Comparison of ENCODE assay signal across 23 cellular contexts in the genomic region with DNA sequence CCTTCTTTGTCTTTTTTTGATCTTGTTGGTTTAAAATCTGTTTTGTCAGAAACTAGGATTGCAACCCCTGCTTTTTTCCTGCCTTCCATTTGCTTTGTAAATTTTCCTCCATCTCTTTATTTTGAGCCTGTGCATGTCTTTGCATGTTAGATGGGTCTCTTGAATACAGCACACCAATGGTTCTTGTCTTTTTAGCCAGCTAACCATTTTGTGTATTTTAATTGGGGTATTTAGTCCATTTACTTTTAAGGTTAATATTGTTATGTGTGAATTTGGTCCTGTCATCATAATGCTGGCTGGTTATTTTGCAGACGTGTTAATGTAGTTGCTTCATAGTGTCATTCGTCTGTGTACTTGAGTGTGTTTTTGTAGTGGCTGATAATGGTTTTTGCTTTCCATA. TPM values are rescaled to one million over a fixed set of nuclear protein-coding genes. Genes with fewer than 3 reads are reported as not detected.
DNase-seq lines count a peak whose midpoint lies in the region; ATAC-seq, FAIRE-seq and TF ChIP-seq lines count a peak whose summit lies in the region.
"Had no signal": no experiment of that assay in that cellular context is flagged by ENCODE, and none has a peak within 500 bp of the region (broad histone marks: within the 10 kb centered on the region; RNA-seq: fewer than 3 reads in every experiment).

No MANE protein-coding gene starts in this region.

- DNase-seq in HepG2 (ENCODE audit: low spot score), result no peak
- no peak for DNase-seq in right lobe of liver
- no peak for DNase-seq in activated naive CD8-positive, alpha-beta T cell treated with anti-CD3 and anti-CD28 coated beads, Interleukin-2, amount 50 U/mL, for 24 hours
- DNase-seq in stimulated activated effector memory CD8-positive, alpha-beta T cell treated with anti-CD3 and anti-CD28 coated beads, Interleukin-12 subunit alpha, Interleukin-12 subunit beta, amount 100 ng/mL, for 72 hours (ENCODE audit: low spot score in 2 of 2), result no peak
- no peak for DNase-seq in NCI-H524 treated with DMSO at 0.1 percent for 48 hours (lab: John Stamatoyannopoulos, UW)
- DNase-seq in head of caudate nucleus, result no peak
- DNase-seq: C1 segment of cervical spinal cord, Caco-2, GF-D8, H9, Kasumi-1, MM.1S, NCI-H1092, NCI-H1436 treated with DMSO at 0.1 percent for 48 hours, NCI-H2029, NCI-H345, NCI-H526, PC-9 had no signal

- TSS peak; percentile 75 for BruUV-seq in HepG2 (replicated peaks; lab: Mats Ljungman, UMichigan)

- H4K20me1 ChIP-seq in HepG2 (ENCODE audit: insufficient read depth, low read length), result peaks cover 24% of the 10 kb centered on the region

- ATAC-seq in HepG2 (no peak), right lobe of liver (no peak), HG02763 (IDR thresholded peaks at IDR 0.05; ENCODE audit: unreplicated experiment) (no peak)
- ATAC-seq in activated naive CD8-positive, alpha-beta T cell treated with anti-CD3 and anti-CD28 coated beads, Interleukin-2, amount 50 U/mL, for 24 hours, result no peak
- no peak for ATAC-seq in stimulated activated effector memory CD8-positive, alpha-beta T cell treated with anti-CD3 and anti-CD28 coated beads, Interleukin-12 subunit alpha, Interleukin-12 subunit beta, amount 100 ng/mL, for 72 hours

- H2AFZ ChIP-seq in HepG2 (ENCODE audit: low read length), result no peak overlapping the region
- H2AFZ ChIP-seq: PC-9 had no signal

- H3K79me2 ChIP-seq in HepG2 (ENCODE audit: insufficient read depth, low read length), result peaks cover 94% of the 10 kb centered on the region

- no peaks in the 10 kb centered on the region for H3K27me3 ChIP-seq in HepG2 (ENCODE audit: control insufficient read depth in 1 of 2, insufficient read depth in 2 of 2, low read length in 2 of 2)
- no peaks in the 10 kb centered on the region for H3K27me3 ChIP-seq in right lobe of liver

- TF ChIP-seq CTCF in HepG2 (CRISPR knock-in tag; IDR thresholded peaks at IDR 0.05), result no peak
- no peak for TF ChIP-seq CTCF in right lobe of liver (IDR thresholded peaks at IDR 0.05)
- no peak for TF ChIP-seq CTCF in HEK293 (tag by site-specific recombination; IDR thresholded peaks at IDR 0.05)

- POLR2A ChIA-PET in HepG2 (lab: Yijun Ruan, JAX) (interaction anchor here (5.4 kb wide), 1 partner anchor 27 kb away, joined by 65 read pairs; the partner anchor contains the start of gene NFATC3), HEK293 (lab: Yijun Ruan, JAX) (no interaction called here)

- no peak overlapping the region for H3K4me3 Mint-ChIP-seq in activated naive CD8-positive, alpha-beta T cell treated with anti-CD3 and anti-CD28 coated beads, Interleukin-2, amount 50 U/mL, for 24 hours
- no peak overlapping the region for H3K4me3 Mint-ChIP-seq in stimulated activated effector memory CD8-positive, alpha-beta T cell treated with anti-CD3 and anti-CD28 coated beads, Interleukin-12 subunit alpha, Interleukin-12 subunit beta, amount 100 ng/mL, for 72 hours
- H3K4me3 Mint-ChIP-seq: H9 had no signal

- no peak overlapping the region for H3K9ac ChIP-seq in HepG2 (ENCODE audit: insufficient read depth, low read depth, low read length)

- intact Hi-C loops in HepG2 (cut with micrococcal nuclease; ENCODE audit: unreplicated experiment) (no loop called here), right lobe of liver (cut with DNase I) (no loop called here), head of caudate nucleus (cut with DNase I) (no loop called here)

- H3K4me2 ChIP-seq in HepG2 (ENCODE audit: low read depth, low read length), result peak overlapping the region; percentile 91; the same call in 1 of the 2 replicates
- H3K4me2 ChIP-seq: PC-9 had no signal

- H3K27ac ChIP-seq in HepG2 (ENCODE audit: extremely low read length, insufficient read depth, low read length) (peak overlapping the region; percentile 86), right lobe of liver (no peak overlapping the region), HEK293 (ENCODE audit: extremely low read depth, low read depth, low read length) (no peak overlapping the region)
- H3K27ac ChIP-seq: PC-9 had no signal

- 83% methylated on average over 2 of the region's 2 CpGs for WGBS in HepG2 (ENCODE audit: low lambda C conversion rate)
- 65% methylated on average over 2 of the region's 2 CpGs for WGBS in right lobe of liver (ENCODE audit: insufficient coverage, low coverage, low lambda C conversion rate, missing lambda C conversion rate)

- no peaks in the 10 kb centered on the region for H3K27me3 Mint-ChIP-seq in activated naive CD8-positive, alpha-beta T cell treated with anti-CD3 and anti-CD28 coated beads, Interleukin-2, amount 50 U/mL, for 24 hours
- H3K27me3 Mint-ChIP-seq: IgD-negative memory B cell had no signal

- H3K4me3 ChIP-seq in HepG2 (replicated peaks in 1 of 3; ENCODE audit: insufficient read depth in 1 of 3, low read depth in 2 of 3, low read length in 3 of 3) (peak overlapping the region in 1 of 3 experiments; percentile 60; a peak in 1 of 6 replicates), right lobe of liver (no peak overlapping the region), HEK293 (ENCODE audit: low read depth, low read length) (no peak overlapping the region)
- H3K4me3 ChIP-seq: PC-9 had no signal

- peak overlapping the region; percentile 16 for H3K27ac Mint-ChIP-seq in activated naive CD8-positive, alpha-beta T cell treated with anti-CD3 and anti-CD28 coated beads, Interleukin-2, amount 50 U/mL, for 24 hours
- H3K27ac Mint-ChIP-seq in stimulated activated effector memory CD8-positive, alpha-beta T cell treated with anti-CD3 and anti-CD28 coated beads, Interleukin-12 subunit alpha, Interleukin-12 subunit beta, amount 100 ng/mL, for 72 hours, result peak overlapping the region; percentile 16
- H3K27ac Mint-ChIP-seq: H9 had no signal

- no peak for TF ChIP-seq RAD21 in HepG2 (CRISPR knock-in tag; IDR thresholded peaks at IDR 0.05)

- peaks cover 82% of the 10 kb centered on the region for H3K4me1 ChIP-seq in HepG2 (ENCODE audit: insufficient read depth, low read length)
- H3K4me1 ChIP-seq in right lobe of liver, result peaks cover 0 to 10% (median 0%) of the 10 kb centered on the region in 4 donors
- H3K4me1 ChIP-seq in HEK293 (ENCODE audit: control insufficient read depth, insufficient read depth, low read length), result no peaks in the 10 kb centered on the region

- no peak for TF ChIP-seq EP300 in HepG2 (IDR thresholded peaks at IDR 0.05; ENCODE audit: low read depth in 2 of 2, low read length in 2 of 2)
- no peak for TF ChIP-seq EP300 in HepG2 (CRISPR knock-in tag; IDR thresholded peaks at IDR 0.05; ENCODE audit: borderline replicate concordance)

- H3K36me3 ChIP-seq in HepG2 (replicated peaks in 1 of 2; ENCODE audit: control insufficient read depth in 1 of 2, insufficient read depth in 2 of 2, low read length in 2 of 2) (peaks cover 0 to 1% of the 10 kb centered on the region in 2 experiments; a peak in 1 of 5 replicates), right lobe of liver (no peaks in the 10 kb centered on the region), HEK293 (ENCODE audit: control insufficient read depth in 2 of 2, insufficient read depth in 1 of 2, low read length in 2 of 2) (no peaks in the 10 kb centered on the region)

- TF ChIP-seq POLR2A in HepG2 (IDR thresholded peaks at IDR 0.05; ENCODE audit: insufficient read depth in 1 of 2, low read depth in 2 of 2, low read length in 2 of 2), result no peak
- no peak for TF ChIP-seq POLR2A in right lobe of liver (IDR thresholded peaks at IDR 0.05)

- peaks cover 40% of the 10 kb centered on the region for H3K9me3 Mint-ChIP-seq in activated naive CD8-positive, alpha-beta T cell treated with anti-CD3 and anti-CD28 coated beads, Interleukin-2, amount 50 U/mL, for 24 hours
- peaks cover 22% of the 10 kb centered on the region for H3K9me3 Mint-ChIP-seq in stimulated activated effector memory CD8-positive, alpha-beta T cell treated with anti-CD3 and anti-CD28 coated beads, Interleukin-12 subunit alpha, Interleukin-12 subunit beta, amount 100 ng/mL, for 72 hours

- no peak for FAIRE-seq in HepG2 (lab: Jason Lieb, UNC)
- FAIRE-seq: GM19239, HTR-8/SVneo had no signal

- in situ Hi-C loops in HepG2 (cut with HindIII; ENCODE audit: extremely low pct_ligation_motif_present, low pct_unique_long_range_greater_than_20kb), result no loop called here

- H3K36me3 Mint-ChIP-seq in activated naive CD8-positive, alpha-beta T cell treated with anti-CD3 and anti-CD28 coated beads, Interleukin-2, amount 50 U/mL, for 24 hours (ENCODE audit: low read depth), result peaks cover 39% of the 10 kb centered on the region
- peaks cover 42% of the 10 kb centered on the region for H3K36me3 Mint-ChIP-seq in stimulated activated effector memory CD8-positive, alpha-beta T cell treated with anti-CD3 and anti-CD28 coated beads, Interleukin-12 subunit alpha, Interleukin-12 subunit beta, amount 100 ng/mL, for 72 hours

- H3K9me3 ChIP-seq in HepG2 (ENCODE audit: low read length) (peaks cover 12% of the 10 kb centered on the region), right lobe of liver (no peaks in the 10 kb centered on the region), HEK293 (ENCODE audit: control insufficient read depth, insufficient read depth, low read depth, low read length) (no peaks in the 10 kb centered on the region)

- peaks cover 87% of the 10 kb centered on the region for H3K4me1 Mint-ChIP-seq in activated naive CD8-positive, alpha-beta T cell treated with anti-CD3 and anti-CD28 coated beads, Interleukin-2, amount 50 U/mL, for 24 hours
- peaks cover 91% of the 10 kb centered on the region for H3K4me1 Mint-ChIP-seq in stimulated activated effector memory CD8-positive, alpha-beta T cell treated with anti-CD3 and anti-CD28 coated beads, Interleukin-12 subunit alpha, Interleukin-12 subunit beta, amount 100 ng/mL, for 72 hours

- CTCF ChIA-PET in HepG2 (lab: Yijun Ruan, JAX; ENCODE audit: low intra/inter-chr PET ratio, low total read pairs) (no interaction called here), HEK293 (lab: Yijun Ruan, JAX) (no interaction called here)

RNA-seq across cellular contexts. Expression of gene NFATC3, which starts 26.2 kb away (rescaled TPM):
- total RNA-seq in HepG2 (2016; rRNA removed; fragmentation: Illumina TruSeq; extraction: Trizol) (52.6 and 63.2 TPM in 2 replicates), right lobe of liver (10 to 100 TPM; 19.9 to 30.1 (median 25.1) TPM)
- total RNA-seq in HepG2 (2016; cell fraction: cytosol; rRNA removed; fragmentation: Illumina TruSeq; extraction: Trizol; ENCODE audit: low read depth), result 234 and 265 TPM in 2 replicates
- 54.0 and 61.4 TPM in 2 replicates for total RNA-seq in HepG2 (2016; cell fraction: insoluble cytoplasmic fraction; rRNA removed; fragmentation: Illumina TruSeq; extraction: Trizol)
- total RNA-seq in HepG2 (2016; cell fraction: membrane; rRNA removed; fragmentation: Illumina TruSeq; extraction: Trizol), result 183 and 209 TPM in 2 replicates
- total RNA-seq in HepG2 (2016; cell fraction: nucleus; rRNA removed; fragmentation: Illumina TruSeq; extraction: Trizol), result 42.9 and 44.2 TPM in 2 replicates
- 52.7 and 62.7 TPM in 2 replicates for polyA plus RNA-seq in HepG2 (2011; rRNA removed)
- polyA plus RNA-seq in HepG2 (2011; cell fraction: cytosol; rRNA removed), result 38.3 and 51.2 TPM in 2 replicates
- polyA plus RNA-seq in HepG2 (2011; cell fraction: nucleus; rRNA removed), result 32.5 and 33.2 TPM in 2 replicates
- 30.6 and 32.4 TPM in 2 replicates for polyA plus RNA-seq in HepG2 (2012)
- 2.5 and 2.8 TPM in 2 replicates for polyA plus RNA-seq in HepG2 (2016; cell fraction: cytosol; fragmentation: Illumina TruSeq; extraction: Trizol; ENCODE audit: low read depth)
- 63.1 and 64.9 TPM in 2 replicates for polyA plus RNA-seq in HepG2 (2016; cell fraction: insoluble cytoplasmic fraction; fragmentation: Illumina TruSeq; extraction: Trizol; ENCODE audit: low read depth)
- polyA plus RNA-seq in HepG2 (2016; cell fraction: membrane; fragmentation: Illumina TruSeq; extraction: Trizol; ENCODE audit: low read depth), result 17.1 and 17.3 TPM in 2 replicates
- 38.6 and 39.5 TPM in 2 replicates for polyA plus RNA-seq in HepG2 (2016; cell fraction: nucleus; fragmentation: Illumina TruSeq; extraction: Trizol; ENCODE audit: insufficient read depth, low read depth)
- 81.5 and 261 TPM in 2 replicates for polyA minus RNA-seq in HepG2 (2011; rRNA and poly(A)+ RNA removed; ENCODE audit: low replicate concordance)
- 107 and 129 TPM in 2 replicates for polyA minus RNA-seq in HepG2 (2011; cell fraction: cytosol; rRNA and poly(A)+ RNA removed)
- 109 and 138 TPM in 2 replicates for polyA minus RNA-seq in HepG2 (2011; cell fraction: nucleus; rRNA and poly(A)+ RNA removed)

Comparison
In these comparisons a context has a peak if more than half of its experiments do, and no peak if none do; other contexts are left out.
1. Of the 63 proteins assayed by ChIP-seq in both HepG2 and HEK293: peak only in HepG2: none; only in HEK293: SETDB1; in both: none; in neither: 62.